Comparison of ENCODE assay signal across 25 cellular contexts in the genomic region with DNA sequence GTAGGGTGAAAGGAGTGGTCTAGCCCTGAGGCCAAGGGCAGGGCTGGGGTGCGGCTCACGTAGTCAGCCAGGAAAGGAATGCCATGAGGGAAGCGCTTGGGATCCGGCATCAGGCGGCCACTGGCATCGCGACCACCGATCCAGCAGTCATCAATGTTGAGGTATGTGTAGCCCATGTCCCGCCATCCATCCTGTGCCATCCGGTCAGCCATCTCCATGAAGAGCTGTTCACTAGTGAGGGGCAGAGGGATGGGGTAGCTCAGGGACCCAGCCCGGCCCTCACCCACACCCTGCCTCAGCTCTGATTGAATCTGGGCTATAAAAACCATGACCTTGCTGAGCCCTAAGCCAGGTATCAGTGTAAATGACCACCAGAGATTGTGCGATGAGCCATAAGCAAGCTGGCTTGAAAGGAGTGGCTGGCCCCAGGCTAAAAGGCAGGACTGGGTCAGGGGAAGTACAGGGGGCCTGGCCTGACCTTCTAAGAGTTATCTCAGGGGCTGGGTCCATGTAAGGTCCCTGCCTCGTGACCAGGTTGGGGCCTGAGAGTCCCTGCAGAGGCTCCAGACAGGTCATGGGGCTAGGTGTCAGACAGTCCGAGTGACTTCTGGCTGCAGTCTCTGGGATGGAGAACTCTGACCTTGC. TPM values are rescaled to one million over a fixed set of nuclear protein-coding genes. Genes with fewer than 3 reads are reported as not detected.
"Had no signal": no experiment of that assay in that cellular context is flagged by ENCODE, and none has a peak within 500 bp of the region (broad histone marks: within the 10 kb centered on the region; RNA-seq: fewer than 3 reads in every experiment).

No MANE protein-coding gene starts in this region.

- H3K27me3 ChIP-seq: breast epithelium, foreskin keratinocyte, left lung, stomach, suprapubic skin, tibial nerve, vagina had no signal

- ATAC-seq: activated CD8-positive, alpha-beta T cell treated with anti-CD3 and anti-CD28 coated beads, Interleukin-2, amount 10 ng/mL, durations not matched to agents 7 days and 5 days; activated T-helper 17 cell treated with anti-CD3 and anti-CD28 coated beads, Interleukin-2, amount 50 U/mL, for 72 hours; foreskin keratinocyte; left lung; natural killer cell; T-cell had no signal

- H3K4me3 ChIP-seq: breast epithelium, left lung, lung, prostate gland, stomach, suprapubic skin, tibial nerve, vagina had no signal

- H3K36me3 ChIP-seq: breast epithelium, prostate gland had no signal

- H3K9me3 ChIP-seq: breast epithelium, left lung, prostate gland, stomach, suprapubic skin, tibial nerve, vagina had no signal

- H3K27ac ChIP-seq: breast epithelium, foreskin keratinocyte, left lung, prostate gland, stomach, suprapubic skin, tibial nerve, vagina, WERI-Rb-1 had no signal

- H3K4me1 ChIP-seq: foreskin keratinocyte had no signal

- DNase-seq: activated CD4-positive, alpha-beta T cell treated with anti-CD3 and anti-CD28 coated beads for 1 hour; activated CD4-positive, alpha-beta T cell treated with anti-CD3 and anti-CD28 coated beads, Interleukin-2, amount 50 U/mL, for 1 hour; activated CD8-positive, alpha-beta T cell treated with anti-CD3 and anti-CD28 coated beads, Interleukin-2, amount 10 ng/mL, durations not matched to agents 7 days and 5 days; activated naive CD4-positive, alpha-beta T cell treated with anti-CD3 and anti-CD28 coated beads for 36 hours; activated naive CD8-positive, alpha-beta T cell treated with anti-CD3 and anti-CD28 coated beads, Interleukin-2, amount 10 ng/mL, durations not matched to agents 7 days and 5 days; activated T-cell treated with anti-CD3 and anti-CD28 coated beads, Interleukin-2, amount 50 U/mL, for 24 hours; amniotic stem cell; cerebellar nuclear complex; effector CD8-positive, alpha-beta T cell; foreskin keratinocyte; kidney glomerular epithelial cell; natural killer cell; stimulated activated CD4-positive, alpha-beta T cell treated with anti-CD3 and anti-CD28 coated beads, Interleukin-1b, Interleukin-23, amount 100 ng/mL, for 48 hours; stomach; WERI-Rb-1 had no signal

RNA-seq across cellular contexts. Expression of a gene that starts 6.2 kb away (rescaled TPM):
- total RNA-seq: osteocyte had no signal
